Comparison of ENCODE assay signal across 12 cellular contexts in genomic region chr5:35857606-35858205, GRCh38. TPM values are rescaled to one million over a fixed set of nuclear protein-coding genes. Genes with fewer than 3 reads are reported as not detected.
DNase-seq lines count a peak whose midpoint lies in the region; ATAC-seq and TF ChIP-seq lines count a peak whose summit lies in the region.
"Had no signal": no experiment of that assay in that cellular context is flagged by ENCODE, and none has a peak within 500 bp of the region (broad histone marks: within the 10 kb centered on the region; RNA-seq: fewer than 3 reads in every experiment).

No MANE protein-coding gene starts in this region.

- H3K27ac ChIP-seq in suprapubic skin = no peak overlapping the region
- H3K27ac ChIP-seq: parathyroid adenoma had no signal

- no peaks in the 10 kb centered on the region for H3K27me3 ChIP-seq in suprapubic skin

- H3K4me1 Mint-ChIP-seq in activated CD8-positive, alpha-beta memory T cell treated with anti-CD3 and anti-CD28 coated beads, Interleukin-2, amount 10 ng/mL, durations not matched to agents 7 days and 5 days = peaks cover 95% of the 10 kb centered on the region

- TF ChIP-seq POLR2A in suprapubic skin (IDR thresholded peaks at IDR 0.05) = no peak

- no peak for TF ChIP-seq CTCF in suprapubic skin (IDR thresholded peaks at IDR 0.05)

- no peaks in the 10 kb centered on the region for H3K36me3 ChIP-seq in suprapubic skin

- peak overlapping the region; percentile 90 for H3K27ac Mint-ChIP-seq in activated CD8-positive, alpha-beta memory T cell treated with anti-CD3 and anti-CD28 coated beads, Interleukin-2, amount 10 ng/mL, durations not matched to agents 7 days and 5 days
- H3K27ac Mint-ChIP-seq: type B pancreatic cell had no signal

- H3K4me3 Mint-ChIP-seq in activated CD8-positive, alpha-beta memory T cell treated with anti-CD3 and anti-CD28 coated beads, Interleukin-2, amount 10 ng/mL, durations not matched to agents 7 days and 5 days = peak overlapping the region; percentile 80
- H3K4me3 Mint-ChIP-seq: type B pancreatic cell had no signal

- H3K9me3 ChIP-seq in suprapubic skin = no peaks in the 10 kb centered on the region

- CTCF ChIA-PET in activated CD8-positive, alpha-beta memory T cell treated with anti-CD3 and anti-CD28 coated beads, Interleukin-2, amount 10 ng/mL, durations not matched to agents 7 days and 5 days (lab: Charles Lee) = interaction anchor here (0.8 to 8.7 kb wide), 11 partner anchors 22 to 240 kb away, joined by 3 to 55 read pairs (median 4); partner anchors contain the start of gene SPEF2

- ATAC-seq in activated CD8-positive, alpha-beta memory T cell treated with anti-CD3 and anti-CD28 coated beads, Interleukin-2, amount 10 ng/mL, durations not matched to agents 7 days and 5 days = no peak
- no peak for ATAC-seq in GM19463 (IDR thresholded peaks at IDR 0.05; ENCODE audit: unreplicated experiment)

- 40% methylated on average over 2 of the region's 2 CpGs for WGBS in suprapubic skin

- no peak for DNase-seq in activated CD8-positive, alpha-beta memory T cell treated with anti-CD3 and anti-CD28 coated beads, Interleukin-2, amount 10 ng/mL, durations not matched to agents 7 days and 5 days
- DNase-seq in activated CD8-positive, alpha-beta memory T cell treated with anti-CD3 and anti-CD28 coated beads, Interleukin-2, amount 50 U/mL, for 48 hours = no peak
- peak; percentile 2 for DNase-seq in SW480 (ENCODE audit: low spot score)
- peak; percentile 90 for DNase-seq in fibroblast of peridontal ligament (ENCODE audit: extremely low read depth)
- DNase-seq in suprapubic skin (ENCODE audit: low spot score in 2 of 2) = no peak
- no peak for DNase-seq in DMS153 (lab: John Stamatoyannopoulos, UW)
- no peak for DNase-seq in NCI-H1105 (lab: John Stamatoyannopoulos, UW)
- DNase-seq: C1 segment of cervical spinal cord, T-helper 9 cell had no signal

- TF ChIP-seq EP300 in suprapubic skin (IDR thresholded peaks at IDR 0.05) = no peak

- H3K4me1 ChIP-seq in suprapubic skin = peaks cover 8% of the 10 kb centered on the region

- H3K9me3 Mint-ChIP-seq in activated CD8-positive, alpha-beta memory T cell treated with anti-CD3 and anti-CD28 coated beads, Interleukin-2, amount 10 ng/mL, durations not matched to agents 7 days and 5 days (ENCODE audit: low read depth) = no peaks in the 10 kb centered on the region
- H3K9me3 Mint-ChIP-seq: type B pancreatic cell had no signal

- peaks cover 36% of the 10 kb centered on the region for H3K36me3 Mint-ChIP-seq in activated CD8-positive, alpha-beta memory T cell treated with anti-CD3 and anti-CD28 coated beads, Interleukin-2, amount 10 ng/mL, durations not matched to agents 7 days and 5 days
- H3K36me3 Mint-ChIP-seq: type B pancreatic cell had no signal

- no peaks in the 10 kb centered on the region for H3K27me3 Mint-ChIP-seq in activated CD8-positive, alpha-beta memory T cell treated with anti-CD3 and anti-CD28 coated beads, Interleukin-2, amount 10 ng/mL, durations not matched to agents 7 days and 5 days
- H3K27me3 Mint-ChIP-seq: type B pancreatic cell had no signal

- H3K4me3 ChIP-seq in suprapubic skin = peak overlapping the region; percentile 8

RNA-seq across cellular contexts. Expression of gene IL7R, which starts 1.0 kb away (rescaled TPM):
- total RNA-seq in activated CD8-positive, alpha-beta memory T cell treated with anti-CD3 and anti-CD28 coated beads, Interleukin-2, amount 10 ng/mL, durations not matched to agents 7 days and 5 days = 10 to 100 TPM; 10.4 to 30.7 TPM
- 1 to 10 TPM in 3 of 4 donors, under 1 TPM in 1; 0.73 to 7.1 (median 4.2) TPM for total RNA-seq in suprapubic skin

Comparison
In these comparisons a context has a peak if more than half of its experiments do, and no peak if none do; other contexts are left out.
1. DNase-seq: peak in SW480 (single experiment) and fibroblast of peridontal ligament (single experiment); none in activated CD8-positive, alpha-beta memory T cell treated with anti-CD3 and anti-CD28 coated beads, Interleukin-2, amount 10 ng/mL, durations not matched to agents 7 days and 5 days (single experiment), activated CD8-positive, alpha-beta memory T cell treated with anti-CD3 and anti-CD28 coated beads, Interleukin-2, amount 50 U/mL, for 48 hours (single experiment), suprapubic skin (0 of 2), DMS153 (single experiment) and NCI-H1105 (single experiment).